Comparison of ENCODE assay signal across 9 cellular contexts in the genomic region with DNA sequence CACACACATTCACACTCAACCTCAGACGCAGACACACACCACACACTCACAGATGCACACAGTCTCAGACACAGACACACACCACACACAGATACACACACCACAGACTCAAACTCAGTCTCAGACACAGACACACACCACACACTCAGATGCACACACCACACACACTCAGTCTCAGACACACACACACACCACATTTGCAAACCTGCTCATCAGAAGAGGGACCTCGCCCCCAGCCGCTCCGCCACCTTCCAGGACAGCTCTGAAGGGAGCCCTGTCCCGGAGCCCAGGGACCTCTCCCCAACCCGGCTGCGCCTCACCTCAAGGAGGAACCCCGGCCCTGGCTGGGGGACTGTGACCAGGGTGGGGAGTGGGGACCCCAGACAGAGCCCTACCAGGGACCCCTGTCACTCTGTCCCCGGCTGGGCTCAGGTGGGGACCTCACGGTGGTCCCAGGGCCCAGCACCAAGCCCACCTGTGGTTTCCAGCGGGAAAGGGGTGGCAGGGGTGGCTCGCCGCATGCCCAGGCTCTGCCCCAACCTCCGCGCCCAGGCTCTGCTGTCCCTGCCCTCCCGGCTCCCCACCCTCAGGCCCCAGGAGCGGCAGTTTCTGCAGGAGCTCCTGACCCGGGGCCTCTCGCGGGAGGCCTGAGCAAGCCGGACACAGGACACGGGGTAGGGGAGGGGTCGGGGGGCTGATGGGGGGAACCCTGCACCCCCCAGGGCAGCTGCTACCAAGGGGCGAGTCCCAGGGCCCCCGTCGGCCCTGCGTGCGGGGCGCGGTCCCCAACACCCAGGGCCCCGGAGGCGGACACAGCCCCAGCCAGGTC. TPM values are rescaled to one million over a fixed set of nuclear protein-coding genes. Genes with fewer than 3 reads are reported as not detected.
DNase-seq lines count a peak whose midpoint lies in the region; FAIRE-seq and TF ChIP-seq lines count a peak whose summit lies in the region.
"Had no signal": no experiment of that assay in that cellular context is flagged by ENCODE, and none has a peak within 500 bp of the region (broad histone marks: within the 10 kb centered on the region; RNA-seq: fewer than 3 reads in every experiment).

No MANE protein-coding gene starts in this region.

- H3K4me1 ChIP-seq in mesendoderm (ENCODE audit: control insufficient read depth, low read depth, low read length): peaks cover 2% of the 10 kb centered on the region

- intact Hi-C loops in activated CD4-positive, alpha-beta T cell treated with anti-CD3 and anti-CD28 coated beads, Interleukin-2, amount 10 ng/mL, durations not matched to agents 24 days and 14 days (cut with micrococcal nuclease): loop anchor here (5.0 kb wide), 1 partner anchor 115 kb away; the partner anchor contains the start of gene COL6A1

- H4K8ac ChIP-seq in mesendoderm (ENCODE audit: low read depth, low read length): peak overlapping the region; percentile 69

- no peak overlapping the region for H2BK15ac ChIP-seq in mesendoderm (replicated peaks; ENCODE audit: low read depth)

- FAIRE-seq in bronchial epithelial cell (lab: Jason Lieb, UNC): peak; percentile 76

- no peak for TF ChIP-seq CTCF in bronchial epithelial cell (IDR thresholded peaks at IDR 0.05; ENCODE audit: insufficient read depth, low read length, severe bottlenecking)

- H3K79me2 ChIP-seq in mesendoderm (ENCODE audit: control insufficient read depth, insufficient read depth, low read length): peaks cover 22% of the 10 kb centered on the region

- H3K36me3 Mint-ChIP-seq in activated CD4-positive, alpha-beta T cell treated with anti-CD3 and anti-CD28 coated beads, Interleukin-2, amount 10 ng/mL, durations not matched to agents 24 days and 14 days (ENCODE audit: low read depth): no peaks in the 10 kb centered on the region

- peaks cover 11% of the 10 kb centered on the region for H3K79me1 ChIP-seq in mesendoderm (ENCODE audit: low read length)

- peak overlapping the region; percentile 89 for H3K56ac ChIP-seq in mesendoderm (ENCODE audit: low read length)

- no peak overlapping the region for H2BK5ac ChIP-seq in mesendoderm (ENCODE audit: low read length)

- H3K4me3 ChIP-seq in bronchial epithelial cell (ENCODE audit: low read depth, low read length): no peak overlapping the region
- peak overlapping the region; percentile 28 for H3K4me3 ChIP-seq in mesendoderm (ENCODE audit: low read length)

- H3K9ac ChIP-seq in mesendoderm (ENCODE audit: low read length): peak overlapping the region; percentile 76

- peak overlapping the region; percentile 11 for H2BK120ac ChIP-seq in mesendoderm (ENCODE audit: low read depth, low read length)

- peaks cover 30% of the 10 kb centered on the region for H3K27me3 Mint-ChIP-seq in activated CD4-positive, alpha-beta T cell treated with anti-CD3 and anti-CD28 coated beads, Interleukin-2, amount 10 ng/mL, durations not matched to agents 24 days and 14 days

- no peak overlapping the region for H3K23ac ChIP-seq in mesendoderm (ENCODE audit: low read length)

- H3K4me1 Mint-ChIP-seq in activated CD4-positive, alpha-beta T cell treated with anti-CD3 and anti-CD28 coated beads, Interleukin-2, amount 10 ng/mL, durations not matched to agents 24 days and 14 days: no peaks in the 10 kb centered on the region

- peak overlapping the region; percentile 65 for H2AK5ac ChIP-seq in mesendoderm (ENCODE audit: low read length)

- H3K4me2 ChIP-seq in mesendoderm (ENCODE audit: low read length): peak overlapping the region; percentile 59

- H3K4ac ChIP-seq in mesendoderm (ENCODE audit: low read depth, low read length): peak overlapping the region; percentile 94

- H3K36me3 ChIP-seq in bronchial epithelial cell (ENCODE audit: control insufficient read depth, insufficient read depth, low read length) (no peaks in the 10 kb centered on the region), mesendoderm (ENCODE audit: control insufficient read depth, insufficient read depth, low read length) (no peaks in the 10 kb centered on the region)

- peaks cover 6% of the 10 kb centered on the region for H3K9me3 Mint-ChIP-seq in activated CD4-positive, alpha-beta T cell treated with anti-CD3 and anti-CD28 coated beads, Interleukin-2, amount 10 ng/mL, durations not matched to agents 24 days and 14 days

- H3K27ac Mint-ChIP-seq in activated CD4-positive, alpha-beta T cell treated with anti-CD3 and anti-CD28 coated beads, Interleukin-2, amount 10 ng/mL, durations not matched to agents 24 days and 14 days: no peak overlapping the region

- H3K18ac ChIP-seq in mesendoderm (ENCODE audit: low read length): peak overlapping the region; percentile 63

- H4K5ac ChIP-seq in mesendoderm (ENCODE audit: low read length): no peak overlapping the region

- H3K27me3 ChIP-seq in bronchial epithelial cell (ENCODE audit: control insufficient read depth, insufficient read depth, low read length): peaks cover 2% of the 10 kb centered on the region
- H3K27me3 ChIP-seq in mesendoderm (ENCODE audit: insufficient read depth, low read length, poor library complexity): no peaks in the 10 kb centered on the region

- no peak overlapping the region for H3K27ac ChIP-seq in mesendoderm (ENCODE audit: low read depth, low read length)

- peak overlapping the region; percentile 30 for H3K4me3 Mint-ChIP-seq in activated CD4-positive, alpha-beta T cell treated with anti-CD3 and anti-CD28 coated beads, Interleukin-2, amount 10 ng/mL, durations not matched to agents 24 days and 14 days

- peak; percentile 55 for DNase-seq in activated CD4-positive, alpha-beta T cell treated with anti-CD3 and anti-CD28 coated beads, Interleukin-2, amount 10 ng/mL, durations not matched to agents 24 days and 14 days
- DNase-seq in activated CD4-positive, alpha-beta T cell treated with anti-CD3 and anti-CD28 coated beads, Interleukin-2, amount 50 U/mL, for 48 hours: no peak
- DNase-seq in bronchial epithelial cell (ENCODE audit: low read depth) (no peak), mesendoderm (no peak), ureter (ENCODE audit: low spot score) (peak; percentile 48), NOMO-1 treated with dmso at 0.1 percent for 144 hours (lab: John Stamatoyannopoulos, UW; ENCODE audit: unreplicated experiment) (no peak), amniotic stem cell (lab: John Stamatoyannopoulos, UW) (no peak), NCI-H1417 treated with DMSO at 0.1 percent for 48 hours (lab: John Stamatoyannopoulos, UW) (no peak)
- DNase-seq: NCI-H446 treated with DMSO at 0.1 percent for 48 hours had no signal

- WGBS in mesendoderm (ENCODE audit: extremely low coverage, insufficient coverage, low lambda C conversion rate): no CpG with 5 or more reads among the region's 32 CpGs

RNA-seq across cellular contexts. Expression of gene COL6A2, which starts 0.7 kb away (rescaled TPM):
- total RNA-seq in activated CD4-positive, alpha-beta T cell treated with anti-CD3 and anti-CD28 coated beads, Interleukin-2, amount 10 ng/mL, durations not matched to agents 24 days and 14 days: 2.0 and 2.3 TPM in 2 replicates
- total RNA-seq in bronchial epithelial cell (1.0 and 12.6 TPM in 2 replicates), ureter (357 TPM)
- 67.9 TPM for polyA plus RNA-seq in mesendoderm (2013, experiment 1 of 2)
- 67.5 TPM for polyA plus RNA-seq in mesendoderm (2013, experiment 2 of 2)

RNA-seq across cellular contexts. Expression of gene FTCD, which starts 58.2 kb away (rescaled TPM):
- 0.30 and 0.43 TPM in 2 replicates for total RNA-seq in activated CD4-positive, alpha-beta T cell treated with anti-CD3 and anti-CD28 coated beads, Interleukin-2, amount 10 ng/mL, durations not matched to agents 24 days and 14 days
- total RNA-seq in bronchial epithelial cell (not detected in 2 replicates), ureter (0.91 TPM)
- 2.4 TPM for polyA plus RNA-seq in mesendoderm (2013, experiment 1 of 2)
- 2.9 TPM for polyA plus RNA-seq in mesendoderm (2013, experiment 2 of 2)

Comparison
In these comparisons a context has a peak if more than half of its experiments do, and no peak if none do; other contexts are left out.
1. DNase-seq: peak in activated CD4-positive, alpha-beta T cell treated with anti-CD3 and anti-CD28 coated beads, Interleukin-2, amount 10 ng/mL, durations not matched to agents 24 days and 14 days (single experiment) and ureter (single experiment); none in activated CD4-positive, alpha-beta T cell treated with anti-CD3 and anti-CD28 coated beads, Interleukin-2, amount 50 U/mL, for 48 hours (0 of 2), bronchial epithelial cell (single experiment), mesendoderm (single experiment), NOMO-1 treated with dmso at 0.1 percent for 144 hours (single experiment), amniotic stem cell (single experiment) and NCI-H1417 treated with DMSO at 0.1 percent for 48 hours (single experiment).
2. RNA of gene COL6A2, which starts 0.7 kb away (total RNA-seq): 357 TPM in ureter (single experiment); 1.0 to 12.6 TPM in bronchial epithelial cell and 2.0 to 2.3 TPM in activated CD4-positive, alpha-beta T cell treated with anti-CD3 and anti-CD28 coated beads, Interleukin-2, amount 10 ng/mL, durations not matched to agents 24 days and 14 days; every median in the first group is over 10 times any median in the second.